In the genomic region with DNA sequence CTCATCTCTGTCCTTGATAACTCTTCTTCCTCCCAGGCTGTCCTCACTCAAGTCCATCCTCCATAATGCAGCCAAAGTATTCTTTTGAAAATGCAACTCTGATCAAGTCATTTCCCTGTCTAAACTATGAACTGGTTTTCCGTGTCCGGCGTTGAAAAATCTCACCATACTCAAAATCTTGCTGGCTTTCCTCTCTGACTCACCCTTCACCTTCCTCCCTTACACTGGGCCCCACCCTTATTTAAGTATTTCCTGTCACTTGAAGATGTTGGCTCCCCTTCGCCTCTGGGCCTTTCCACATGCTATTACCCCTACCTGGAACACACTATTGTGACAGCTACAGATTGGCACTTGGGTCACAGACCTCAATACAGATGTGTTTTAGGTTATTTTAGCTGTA, we compare ENCODE assay signal across 27 cellular contexts.
DNase-seq lines count a peak whose midpoint lies in the region; FAIRE-seq and TF ChIP-seq lines count a peak whose summit lies in the region.
"Had no signal": no experiment of that assay in that cellular context is flagged by ENCODE, and none has a peak within 500 bp of the region (broad histone marks: within the 10 kb centered on the region; RNA-seq: fewer than 3 reads in every experiment).

No MANE protein-coding gene starts in this region.

- peak overlapping the region; percentile 55 for H3K14ac ChIP-seq in trophoblast cell (ENCODE audit: low read length)

- H3K23ac ChIP-seq in trophoblast cell (ENCODE audit: low read length) = no peak overlapping the region

- H2AFZ ChIP-seq in endothelial cell of umbilical vein (ENCODE audit: low read depth, low read length) = peak overlapping the region; percentile 77
- no peak overlapping the region for H2AFZ ChIP-seq in trophoblast cell (ENCODE audit: insufficient read depth, low read length, poor library complexity)

- peak; percentile 86 for FAIRE-seq in endothelial cell of umbilical vein (lab: Jason Lieb, UNC)
- FAIRE-seq: HepG2, kidney, pancreas, RCC 7860 had no signal

- H3K9ac ChIP-seq in endothelial cell of umbilical vein (replicated peaks; ENCODE audit: extremely low read depth, insufficient read depth, low read length) (peak overlapping the region; percentile 26), trophoblast cell (ENCODE audit: low read length) (no peak overlapping the region)
- H3K9ac ChIP-seq: BLaER1 treated with 17β-estradiol and CSF1 and Interleukin-3, amounts not matched to agents 10 nM and 100 nM had no signal

- CTCF ChIA-PET in endothelial cell of umbilical vein (lab: Charles Lee) = interaction anchor here (1.4 to 2.7 kb wide), 2 partner anchors 184 to 524 kb away, joined by 3 to 20 read pairs; no protein-coding TSS in a partner anchor

- peak overlapping the region; percentile 88 for H2BK12ac ChIP-seq in trophoblast cell (ENCODE audit: low read length)

- POLR2A ChIA-PET in endothelial cell of umbilical vein (lab: Charles Lee) = no interaction called here

- no peak overlapping the region for H4K8ac ChIP-seq in trophoblast cell (ENCODE audit: low read depth, low read length)

- dilution Hi-C loops in endothelial cell of umbilical vein (cut with MboI; ENCODE audit: extremely low pct_ligation_motif_present, low sequenced_read_pairs) = no loop called here

- H3K4ac ChIP-seq in trophoblast cell (ENCODE audit: low read depth, low read length) = peak overlapping the region; percentile 21

- peak overlapping the region; percentile 31 for H3K4me2 ChIP-seq in endothelial cell of umbilical vein (ENCODE audit: insufficient read depth, low read length)
- no peak overlapping the region for H3K4me2 ChIP-seq in trophoblast cell (ENCODE audit: low read length)

- no peak for TF ChIP-seq POLR2A in endothelial cell of umbilical vein (IDR thresholded peaks at IDR 0.05; ENCODE audit: low read depth, low read length)

- H3K27me3 ChIP-seq in endothelial cell of umbilical vein (ENCODE audit: control insufficient read depth in 2 of 2, insufficient read depth in 2 of 2, low read length in 2 of 2) (no peaks in the 10 kb centered on the region), trophoblast cell (ENCODE audit: insufficient read depth, low read length) (no peaks in the 10 kb centered on the region)
- H3K27me3 ChIP-seq: BLaER1 treated with 17β-estradiol and CSF1 and Interleukin-3, amounts not matched to agents 10 nM and 100 nM; pancreas; transverse colon had no signal

- peaks cover 17% of the 10 kb centered on the region for H3K79me1 ChIP-seq in trophoblast cell (ENCODE audit: low read length)

- H3K79me2 ChIP-seq in endothelial cell of umbilical vein (ENCODE audit: control insufficient read depth, insufficient read depth, low read length) (no peaks in the 10 kb centered on the region), trophoblast cell (ENCODE audit: control insufficient read depth, insufficient read depth, low read length, poor library complexity) (peaks cover 2% of the 10 kb centered on the region)

- no CpG with 5 or more reads among the region's 4 CpGs for WGBS in trophoblast cell (ENCODE audit: extremely low coverage, insufficient coverage, insufficient read length)

- no peaks in the 10 kb centered on the region for H4K20me1 ChIP-seq in endothelial cell of umbilical vein (replicated peaks; ENCODE audit: control insufficient read depth, extremely low read depth, insufficient read depth, low read length)
- H4K20me1 ChIP-seq: BLaER1 treated with 17β-estradiol and CSF1 and Interleukin-3, amounts not matched to agents 10 nM and 100 nM had no signal

- no peak overlapping the region for H4K12ac ChIP-seq in trophoblast cell (ENCODE audit: low read depth, low read length)

- H2BK120ac ChIP-seq in trophoblast cell (ENCODE audit: insufficient read depth, low read length, poor library complexity) = peak overlapping the region; percentile 91

- DNase-seq in ELR (ENCODE audit: low read depth) (peak; percentile 21), RPMI7951 (ENCODE audit: low read depth) (peak; percentile 14), endothelial cell of umbilical vein (ENCODE audit: low read depth, low spot score) (peak; percentile 74), trophoblast cell (peak; percentile 69 to 87), NOMO-1 treated with dmso at 0.1 percent for 144 hours (lab: John Stamatoyannopoulos, UW; ENCODE audit: unreplicated experiment) (no peak), SKM-1 (lab: John Stamatoyannopoulos, UW; ENCODE audit: unreplicated experiment) (no peak), KG1 (lab: John Stamatoyannopoulos, UW) (no peak)
- no peak for DNase-seq in activated T-cell treated with anti-CD3 and anti-CD28 coated beads, Interleukin-2, amount 50 U/mL, for 48 hours
- DNase-seq: activated CD4-positive, alpha-beta T cell treated with anti-CD3 and anti-CD28 coated beads for 4 hours; activated gamma-delta T cell; activated T-cell treated with anti-CD3 and anti-CD28 coated beads, Interleukin-2, amount 50 U/mL, for 1 hour; COR-L47; DMS79; kidney; lower lobe of right lung; NCI-H1092; NCI-H1694 treated with DMSO at 0.1 percent for 48 hours; NCI-H526 treated with DMSO at 0.1 percent for 48 hours; nephron progenitor cell; pancreas; retina; transverse colon had no signal

- no peaks in the 10 kb centered on the region for H3K9me1 ChIP-seq in endothelial cell of umbilical vein (replicated peaks; ENCODE audit: control insufficient read depth, extremely low read depth, insufficient read depth, low read length)

- intact Hi-C loops in endothelial cell of umbilical vein (cut with micrococcal nuclease) = no loop called here

- H3K4me1 ChIP-seq in endothelial cell of umbilical vein (ENCODE audit: control insufficient read depth, extremely low read depth, insufficient read depth, low read length) = peaks cover 42% of the 10 kb centered on the region
- peaks cover 15% of the 10 kb centered on the region in 2 experiments for H3K4me1 ChIP-seq in trophoblast cell (ENCODE audit: control insufficient read depth in 1 of 2, insufficient read depth in 2 of 2, low read length in 2 of 2)
- H3K4me1 ChIP-seq: lower lobe of right lung, pancreas, transverse colon had no signal

- no peak for TF ChIP-seq CTCF in endothelial cell of umbilical vein (IDR thresholded peaks at IDR 0.05; ENCODE audit: extremely low read depth in 1 of 2, insufficient read depth in 1 of 2, low read depth in 1 of 2, low read length in 2 of 2)

- peak overlapping the region; percentile 47 for H2BK5ac ChIP-seq in trophoblast cell (ENCODE audit: low read depth, low read length, poor library complexity)

- BruUV-seq in endothelial cell of umbilical vein (replicated peaks; lab: Mats Ljungman, UMichigan) = no TSS peak

- no peak overlapping the region for H2AK5ac ChIP-seq in trophoblast cell (ENCODE audit: low read length)

- peak overlapping the region; percentile 78 for H4K91ac ChIP-seq in trophoblast cell (ENCODE audit: low read depth, low read length)

- no peak overlapping the region for H3K18ac ChIP-seq in trophoblast cell (ENCODE audit: low read length)

- peak overlapping the region; percentile 100 for H3K27ac ChIP-seq in endothelial cell of umbilical vein (ENCODE audit: insufficient read depth, low read depth, low read length)
- no peak overlapping the region for H3K27ac ChIP-seq in trophoblast cell (ENCODE audit: low read depth, low read length)
- H3K27ac ChIP-seq: HL-60, lower lobe of right lung, pancreas, SK-N-MC, transverse colon had no signal

- no peaks in the 10 kb centered on the region for H3K36me3 ChIP-seq in endothelial cell of umbilical vein (ENCODE audit: control insufficient read depth in 2 of 2, extremely low read depth in 1 of 2, insufficient read depth in 2 of 2, low read length in 2 of 2)
- H3K36me3 ChIP-seq in trophoblast cell (ENCODE audit: control insufficient read depth in 1 of 2, insufficient read depth in 2 of 2, low read length in 2 of 2) = no peaks in the 10 kb centered on the region
- H3K36me3 ChIP-seq: BLaER1 treated with 17β-estradiol and CSF1 and Interleukin-3, amounts not matched to agents 10 nM and 100 nM; lower lobe of right lung; pancreas; transverse colon had no signal

- H3K9me3 ChIP-seq in endothelial cell of umbilical vein (replicated peaks; ENCODE audit: control insufficient read depth, insufficient read depth, low read length) (no peaks in the 10 kb centered on the region), trophoblast cell (ENCODE audit: insufficient read depth, low read depth, low read length) (peaks cover 1% of the 10 kb centered on the region)
- H3K9me3 ChIP-seq: lower lobe of right lung, pancreas, transverse colon had no signal

- H3K4me3 ChIP-seq in endothelial cell of umbilical vein (replicated peaks in 1 of 3; ENCODE audit: insufficient read depth in 1 of 3, low read depth in 1 of 3, low read length in 3 of 3) (no peak overlapping the region), trophoblast cell (ENCODE audit: low read depth, low read length) (no peak overlapping the region)
- H3K4me3 ChIP-seq: BLaER1 treated with 17β-estradiol and CSF1 and Interleukin-3, amounts not matched to agents 10 nM and 100 nM; lower lobe of right lung; pancreas; SK-N-MC; transverse colon had no signal

TF ChIP-seq in endothelial cell of umbilical vein, 7 proteins besides CTCF, POLR2A, EP300 and RAD21:
- TF ChIP-seq GATA2 (IDR thresholded peaks at IDR 0.05; ENCODE audit: insufficient read depth, insufficient read length, low read depth, low read length) (peak; percentile 52), MYC (IDR thresholded peaks at IDR 0.05; ENCODE audit: low read depth, low read length) (no peak), EZH2 (IDR thresholded peaks at IDR 0.05; ENCODE audit: borderline replicate concordance, low read depth, low read length, severe bottlenecking) (no peak), JUN (IDR thresholded peaks at IDR 0.05; ENCODE audit: borderline replicate concordance, insufficient read depth, insufficient read length, low read depth) (peak; percentile 33), POLR2AphosphoS5 (IDR thresholded peaks at IDR 0.05; ENCODE audit: insufficient read depth, low read depth, low read length) (peak; percentile 71), FOS (IDR thresholded peaks at IDR 0.05; ENCODE audit: borderline replicate concordance, insufficient read depth, low read length) (peak; percentile 90)
- TF ChIP-seq, protein P1, sequence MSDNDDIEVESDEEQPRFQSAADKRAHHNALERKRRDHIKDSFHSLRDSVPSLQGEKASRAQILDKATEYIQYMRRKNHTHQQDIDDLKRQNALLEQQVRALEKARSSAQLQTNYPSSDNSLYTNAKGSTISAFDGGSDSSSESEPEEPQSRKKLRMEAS (IDR thresholded peaks at IDR 0.05; ENCODE audit: insufficient read depth, insufficient read length) = no peak

Comparison
In these comparisons a context has a peak if more than half of its experiments do, and no peak if none do; other contexts are left out.
1. DNase-seq: peak in ELR (single experiment), RPMI7951 (single experiment), endothelial cell of umbilical vein (single experiment) and trophoblast cell (2 of 2); none in NOMO-1 treated with dmso at 0.1 percent for 144 hours (single experiment), SKM-1 (single experiment), activated T-cell treated with anti-CD3 and anti-CD28 coated beads, Interleukin-2, amount 50 U/mL, for 48 hours (0 of 2) and KG1 (single experiment).